Comparison of ENCODE assay signal across 1 cellular context in the genomic region with DNA sequence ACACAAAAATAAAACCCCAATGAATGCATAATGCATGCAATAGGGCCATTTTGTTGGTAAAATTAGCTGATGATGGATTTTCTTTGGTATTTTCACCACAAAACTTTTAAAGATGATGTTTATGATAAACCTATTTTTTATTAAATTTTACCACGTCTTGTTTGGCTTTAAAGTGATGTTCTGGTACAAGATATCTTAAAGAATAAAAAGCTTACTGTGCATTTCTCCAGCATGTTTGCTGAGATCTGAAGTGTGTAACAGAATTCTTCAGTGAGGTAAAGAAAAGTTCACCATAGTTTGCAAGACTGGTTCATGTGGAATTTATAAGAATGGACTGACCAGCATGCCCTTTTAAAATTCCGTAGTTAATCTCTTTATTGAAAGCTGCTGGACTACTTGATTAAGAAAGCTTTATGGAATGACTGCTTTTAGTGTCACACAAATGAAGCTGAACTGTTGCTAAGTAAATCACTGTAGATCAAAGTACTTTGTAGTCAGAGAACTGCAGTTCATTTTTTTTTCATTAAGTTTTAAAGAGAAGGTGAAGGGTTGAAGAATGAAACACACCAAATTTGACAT.
TF ChIP-seq lines count a peak whose summit lies in the region.

No MANE protein-coding gene starts in this region.

TF ChIP-seq in IMR-90, 13 proteins besides CTCF, POLR2A, EP300 and RAD21:
- TF ChIP-seq MAFK (IDR thresholded peaks at IDR 0.05; ENCODE audit: low read depth, low read length), result peak; percentile 62
- TF ChIP-seq CEBPB (IDR thresholded peaks at IDR 0.05; ENCODE audit: low read depth, low read length), result no peak
